ENCODE assay signal across 8 cellular contexts in genomic region chr16:72216767-72217166, GRCh38.
"Had no signal": no experiment of that assay in that cellular context is flagged by ENCODE, and none has a peak within 500 bp of the region (broad histone marks: within the 10 kb centered on the region; RNA-seq: fewer than 3 reads in every experiment).

No MANE protein-coding gene starts in this region.

- ATAC-seq: GM23338 had no signal

- H3K4me1 Mint-ChIP-seq: GM23338, IgD-negative memory B cell had no signal

- H3K27ac ChIP-seq: HL-60 had no signal

- H3K4me3 ChIP-seq: GM23338 had no signal

- H3K27ac Mint-ChIP-seq: GM23338, H9, IgD-negative memory B cell had no signal

- H3K4me3 Mint-ChIP-seq: GM23338, H9, IgD-negative memory B cell had no signal

- H3K27me3 Mint-ChIP-seq: IgD-negative memory B cell had no signal

- FAIRE-seq: H1, H54 had no signal

- DNase-seq: H9, HCEC 1CT, KG1 had no signal
